2 cellular contexts compared by ENCODE assay signal in the genomic region with DNA sequence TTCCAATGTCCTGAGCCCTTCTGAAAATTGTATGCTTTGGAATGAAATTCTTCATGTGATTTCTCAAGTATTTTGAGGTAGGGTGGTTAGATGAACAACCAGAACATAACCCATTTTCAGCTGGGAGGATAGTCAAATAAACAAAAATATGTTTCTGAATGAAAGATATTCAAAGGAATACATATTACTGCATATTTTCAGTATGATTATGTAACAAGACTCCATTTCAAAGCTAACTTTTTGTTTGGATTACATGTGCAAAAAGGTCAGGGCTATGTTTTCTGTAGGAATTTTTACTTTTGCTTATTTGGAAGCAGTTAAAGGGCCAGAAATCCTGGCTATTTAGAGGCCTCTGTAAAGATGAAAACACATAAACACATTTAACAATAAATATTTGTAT.
TF ChIP-seq lines count a peak whose summit lies in the region.

No MANE protein-coding gene starts in this region.

TF ChIP-seq in SK-N-SH, 30 proteins besides CTCF, POLR2A, EP300 and RAD21:
- no peak for TF ChIP-seq GATA2 (CRISPR knock-in tag; IDR thresholded peaks at IDR 0.05)
- TF ChIP-seq GABPA (IDR thresholded peaks at IDR 0.05; ENCODE audit: low read depth) = no peak
- TF ChIP-seq RFX5 (IDR thresholded peaks at IDR 0.05; ENCODE audit: low read length) = no peak
- TF ChIP-seq PBX3 (IDR thresholded peaks at IDR 0.05) = no peak
- no peak for TF ChIP-seq NRF1 (IDR thresholded peaks at IDR 0.05; ENCODE audit: low read depth, low read length)
- TF ChIP-seq TAF1 (IDR thresholded peaks at IDR 0.05; ENCODE audit: borderline replicate concordance, low read depth, low read length) = no peak
- no peak for TF ChIP-seq EZH2phosphoT487 (IDR thresholded peaks at IDR 0.05; ENCODE audit: borderline replicate concordance, low read depth)
- no peak for TF ChIP-seq NFIC (IDR thresholded peaks at IDR 0.05; ENCODE audit: borderline replicate concordance)
- no peak for TF ChIP-seq CHD2 (IDR thresholded peaks at IDR 0.05; ENCODE audit: low read length, partially characterized antibody)
- TF ChIP-seq YY1 (IDR thresholded peaks at IDR 0.05; ENCODE audit: low read depth) = no peak
- TF ChIP-seq, protein P1, sequence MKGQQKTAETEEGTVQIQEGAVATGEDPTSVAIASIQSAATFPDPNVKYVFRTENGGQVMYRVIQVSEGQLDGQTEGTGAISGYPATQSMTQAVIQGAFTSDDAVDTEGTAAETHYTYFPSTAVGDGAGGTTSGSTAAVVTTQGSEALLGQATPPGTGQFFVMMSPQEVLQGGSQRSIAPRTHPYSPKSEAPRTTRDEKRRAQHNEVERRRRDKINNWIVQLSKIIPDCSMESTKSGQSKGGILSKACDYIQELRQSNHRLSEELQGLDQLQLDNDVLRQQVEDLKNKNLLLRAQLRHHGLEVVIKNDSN (IDR thresholded peaks at IDR 0.05; ENCODE audit: borderline replicate concordance, low read depth) = no peak
- no peak for TF ChIP-seq POLR2AphosphoS5 (IDR thresholded peaks at IDR 0.05; ENCODE audit: low read depth, low read length)
- TF ChIP-seq USF2 (IDR thresholded peaks at IDR 0.05; ENCODE audit: borderline replicate concordance, low read depth, low read length) = no peak
- TF ChIP-seq ZBTB33 (IDR thresholded peaks at IDR 0.05; ENCODE audit: borderline replicate concordance, low read depth) = no peak
- no peak for TF ChIP-seq MXI1 (IDR thresholded peaks at IDR 0.05; ENCODE audit: low read depth, low read length)

TF ChIP-seq in SK-N-SH treated with all-trans-retinoic acid at 6 μM for 48 hours, 23 proteins besides CTCF, POLR2A, EP300 and RAD21 (continued from another document):
- TF ChIP-seq GLIS3 (CRISPR knock-in tag; IDR thresholded peaks at IDR 0.05) (no peak), ZFP30 (CRISPR knock-in tag; IDR thresholded peaks at IDR 0.05) (no peak), OSR1 (CRISPR knock-in tag; IDR thresholded peaks at IDR 0.05) (no peak), CSDC2 (CRISPR knock-in tag; IDR thresholded peaks at IDR 0.05) (no peak), ZNF70 (CRISPR knock-in tag; IDR thresholded peaks at IDR 0.05) (no peak)
